ENCODE assay signal across 8 cellular contexts in genomic region chr9:89234636-89235035, GRCh38. TPM values are rescaled to one million over a fixed set of nuclear protein-coding genes. Genes with fewer than 3 reads are reported as not detected.
DNase-seq lines count a peak whose midpoint lies in the region; ATAC-seq and TF ChIP-seq lines count a peak whose summit lies in the region.

No MANE protein-coding gene starts in this region.

- H3K27ac ChIP-seq in stomach: no peak overlapping the region

- intact Hi-C loops in stomach (cut with DNase I; ENCODE audit: low total_unique reads): no loop called here

- 2 to 9% (median 4%) methylated on average over 15 to 28 of the region's 28 CpGs for WGBS in stomach, 5 donors

- no peak for TF ChIP-seq EP300 in stomach (IDR thresholded peaks at IDR 0.05)

- peaks cover 0 to 12% (median 3%) of the 10 kb centered on the region in 4 donors for H3K9me3 ChIP-seq in stomach

- peak; percentile 28 for DNase-seq in DMS79 treated with DMSO at 0.1 percent for 48 hours (lab: John Stamatoyannopoulos, UW)
- no peak for DNase-seq in DMS79 (lab: John Stamatoyannopoulos, UW)
- DNase-seq in activated naive CD4-positive, alpha-beta T cell treated with anti-CD3 and anti-CD28 coated beads, Interleukin-2, amount 50 U/mL, for 16 hours: peak; percentile 45
- DNase-seq in left kidney (ENCODE audit: low read depth, low spot score): peak; percentile 52
- no peak for DNase-seq in stomach
- no peak for DNase-seq in UCSD-AML1 (lab: John Stamatoyannopoulos, UW; ENCODE audit: unreplicated experiment)
- DNase-seq in NOMO-1 treated with dmso at 0.1 percent for 144 hours (lab: John Stamatoyannopoulos, UW; ENCODE audit: unreplicated experiment): no peak

- peaks cover 0 to 38% (median 10%) of the 10 kb centered on the region in 3 donors for H3K27me3 ChIP-seq in stomach

- H3K4me3 ChIP-seq in stomach: peak overlapping the region in 3 of 4 donors; percentile 3 to 20 (median 9)

- H3K36me3 ChIP-seq in stomach: no peaks in the 10 kb centered on the region

- ATAC-seq in HG03135 (IDR thresholded peaks at IDR 0.05; ENCODE audit: unreplicated experiment): peak; percentile 51

- TF ChIP-seq CTCF in stomach (IDR thresholded peaks at IDR 0.05): no peak

- no peak for TF ChIP-seq POLR2A in stomach (IDR thresholded peaks at IDR 0.05)

- peaks cover 4 to 11% (median 7%) of the 10 kb centered on the region in 4 donors for H3K4me1 ChIP-seq in stomach

RNA-seq across cellular contexts. Expression of gene SHC3, which starts 56.0 kb away (rescaled TPM):
- 1 to 10 TPM in 4 of 5 donors, under 1 TPM in 1; 0.89 to 1.7 (median 1.2) TPM for total RNA-seq in stomach
- under 1 TPM; 0.15 to 0.81 (median 0.33) TPM for polyA plus RNA-seq in stomach

Comparison
In these comparisons a context has a peak if more than half of its experiments do, and no peak if none do; other contexts are left out.
1. DNase-seq: peak in DMS79 treated with DMSO at 0.1 percent for 48 hours (single experiment), activated naive CD4-positive, alpha-beta T cell treated with anti-CD3 and anti-CD28 coated beads, Interleukin-2, amount 50 U/mL, for 16 hours (single experiment) and left kidney (single experiment); none in DMS79 (single experiment), stomach (single experiment), UCSD-AML1 (single experiment) and NOMO-1 treated with dmso at 0.1 percent for 144 hours (single experiment).